Comparison of ENCODE assay signal across 1 cellular context in the genomic region with DNA sequence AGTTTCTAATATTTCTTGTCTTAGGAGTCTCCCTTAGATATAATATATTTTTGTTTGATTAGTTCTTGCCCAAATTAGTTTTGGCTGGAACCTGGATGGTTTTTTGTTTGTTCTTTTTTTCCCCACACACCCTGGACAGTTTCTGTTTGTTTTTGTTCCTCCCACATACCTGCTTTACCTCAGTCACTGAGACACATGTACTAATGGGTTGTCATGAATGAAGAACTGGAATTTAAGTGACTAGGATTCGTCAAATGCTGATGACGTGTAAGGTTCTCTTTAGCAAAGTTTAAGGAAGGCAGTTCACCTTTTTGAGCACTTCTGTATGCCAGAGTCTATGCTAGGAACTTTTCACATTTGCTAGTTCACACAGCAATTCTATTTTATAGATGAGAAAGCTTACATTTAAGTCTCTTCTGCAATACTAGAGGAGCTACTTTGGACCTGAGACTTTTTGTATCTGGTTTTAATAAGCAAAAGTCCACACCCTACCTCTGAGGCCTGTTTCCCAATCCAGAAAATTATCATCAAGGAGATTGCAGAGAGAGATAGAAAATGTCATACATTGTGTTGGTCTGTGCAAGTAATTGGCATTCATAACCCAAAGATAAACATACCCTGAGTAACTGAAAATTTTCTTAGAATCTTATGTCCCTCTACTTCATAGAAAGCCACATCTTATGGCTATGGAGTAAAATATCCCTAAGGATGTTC.
TF ChIP-seq lines count a peak whose summit lies in the region.

No MANE protein-coding gene starts in this region.

TF ChIP-seq in IMR-90, 13 proteins besides CTCF, POLR2A, EP300 and RAD21:
- TF ChIP-seq, protein P1, sequence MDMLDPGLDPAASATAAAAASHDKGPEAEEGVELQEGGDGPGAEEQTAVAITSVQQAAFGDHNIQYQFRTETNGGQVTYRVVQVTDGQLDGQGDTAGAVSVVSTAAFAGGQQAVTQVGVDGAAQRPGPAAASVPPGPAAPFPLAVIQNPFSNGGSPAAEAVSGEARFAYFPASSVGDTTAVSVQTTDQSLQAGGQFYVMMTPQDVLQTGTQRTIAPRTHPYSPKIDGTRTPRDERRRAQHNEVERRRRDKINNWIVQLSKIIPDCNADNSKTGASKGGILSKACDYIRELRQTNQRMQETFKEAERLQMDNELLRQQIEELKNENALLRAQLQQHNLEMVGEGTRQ (IDR thresholded peaks at IDR 0.05; ENCODE audit: low read depth, low read length), result no peak
- TF ChIP-seq FOS (IDR thresholded peaks at IDR 0.05; ENCODE audit: low read depth, low read length) (no peak), RFX5 (IDR thresholded peaks at IDR 0.05; ENCODE audit: low read depth, low read length) (no peak), NFE2L2 (IDR thresholded peaks at IDR 0.05; ENCODE audit: low read depth, low read length) (no peak), SMC3 (IDR thresholded peaks at IDR 0.05; ENCODE audit: low read depth, low read length) (no peak), BHLHE40 (IDR thresholded peaks at IDR 0.05; ENCODE audit: low read depth, low read length) (no peak), RCOR1 (IDR thresholded peaks at IDR 0.05; ENCODE audit: insufficient replicate concordance, low read length) (no peak), MAZ (IDR thresholded peaks at IDR 0.05; ENCODE audit: borderline replicate concordance, low read depth, low read length) (no peak), MAFK (IDR thresholded peaks at IDR 0.05; ENCODE audit: low read depth, low read length) (no peak)
- TF ChIP-seq, protein P2, sequence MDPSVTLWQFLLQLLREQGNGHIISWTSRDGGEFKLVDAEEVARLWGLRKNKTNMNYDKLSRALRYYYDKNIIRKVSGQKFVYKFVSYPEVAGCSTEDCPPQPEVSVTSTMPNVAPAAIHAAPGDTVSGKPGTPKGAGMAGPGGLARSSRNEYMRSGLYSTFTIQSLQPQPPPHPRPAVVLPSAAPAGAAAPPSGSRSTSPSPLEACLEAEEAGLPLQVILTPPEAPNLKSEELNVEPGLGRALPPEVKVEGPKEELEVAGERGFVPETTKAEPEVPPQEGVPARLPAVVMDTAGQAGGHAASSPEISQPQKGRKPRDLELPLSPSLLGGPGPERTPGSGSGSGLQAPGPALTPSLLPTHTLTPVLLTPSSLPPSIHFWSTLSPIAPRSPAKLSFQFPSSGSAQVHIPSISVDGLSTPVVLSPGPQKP (IDR thresholded peaks at IDR 0.05; ENCODE audit: borderline replicate concordance, low read depth, low read length), result no peak
